In the genomic region with DNA sequence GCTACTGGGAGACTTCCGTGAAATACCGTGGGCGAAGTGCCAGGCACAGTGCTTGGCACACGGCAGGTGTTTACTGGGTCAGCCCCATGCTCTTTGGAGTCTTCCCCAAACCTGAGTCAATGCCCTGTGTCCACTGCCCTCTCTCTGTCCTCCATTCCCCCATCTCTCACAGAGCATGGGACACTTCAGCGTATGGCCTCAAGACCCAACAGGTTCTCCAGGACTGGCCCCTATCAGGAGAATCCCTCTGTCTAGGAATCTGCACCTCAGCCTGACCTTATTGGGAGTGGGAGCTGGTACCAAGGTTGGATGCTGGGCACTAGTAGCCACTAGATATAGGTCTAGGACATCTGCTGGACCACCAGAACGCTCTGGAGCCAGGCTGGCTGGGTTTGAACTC, we compare ENCODE assay signal across 24 cellular contexts.
"Had no signal": no experiment of that assay in that cellular context is flagged by ENCODE, and none has a peak within 500 bp of the region (broad histone marks: within the 10 kb centered on the region; RNA-seq: fewer than 3 reads in every experiment).

No MANE protein-coding gene starts in this region.

- H3K27ac ChIP-seq: left lung, lower lobe of right lung, pancreas, psoas muscle, right lobe of liver, tibial nerve, uterus had no signal

- H3K4me3 Mint-ChIP-seq: naive thymus-derived CD8-positive, alpha-beta T cell; neural crest cell; stimulated activated memory B cell treated with anti-CD40 and anti-IgM and Interleukin-4, amounts not matched to agents 10 μg/mL and 1 μg/mL and 100 μg/mL, for 72 hours; stimulated activated naive CD8-positive, alpha-beta T cell treated with anti-CD3 and anti-CD28 coated beads, Interleukin-15, amount 100 ng/mL, for 72 hours; type B pancreatic cell had no signal

- H3K9me3 Mint-ChIP-seq: naive thymus-derived CD8-positive, alpha-beta T cell; nephron; neural crest cell; stimulated activated memory B cell treated with anti-CD40 and anti-IgM and Interleukin-4, amounts not matched to agents 10 μg/mL and 1 μg/mL and 100 μg/mL, for 72 hours; stimulated activated naive CD8-positive, alpha-beta T cell treated with anti-CD3 and anti-CD28 coated beads, Interleukin-15, amount 100 ng/mL, for 72 hours; type B pancreatic cell had no signal

- H3K27ac Mint-ChIP-seq: naive thymus-derived CD8-positive, alpha-beta T cell; stimulated activated memory B cell treated with anti-CD40 and anti-IgM and Interleukin-4, amounts not matched to agents 10 μg/mL and 1 μg/mL and 100 μg/mL, for 72 hours; stimulated activated naive CD8-positive, alpha-beta T cell treated with anti-CD3 and anti-CD28 coated beads, Interleukin-15, amount 100 ng/mL, for 72 hours; type B pancreatic cell had no signal

- H3K4me2 ChIP-seq: smooth muscle cell had no signal

- ATAC-seq: left colon; left lung; lower lobe of right lung; naive thymus-derived CD8-positive, alpha-beta T cell; pancreas; psoas muscle; right lobe of liver; stimulated activated memory B cell treated with anti-CD40 and anti-IgM and Interleukin-4, amounts not matched to agents 10 μg/mL and 1 μg/mL and 100 μg/mL, for 72 hours; stimulated activated naive CD8-positive, alpha-beta T cell treated with anti-CD3 and anti-CD28 coated beads, Interleukin-15, amount 100 ng/mL, for 72 hours had no signal

- H3K27me3 ChIP-seq: pancreas, uterus had no signal

- H3K4me3 ChIP-seq: left lung, lower lobe of right lung, pancreas, psoas muscle, right lobe of liver, smooth muscle cell, tibial nerve, uterus had no signal

- FAIRE-seq: keratinocyte, pancreas had no signal

- DNase-seq: hippocampal formation; left colon; left lung; lower lobe of right lung; mammary epithelial cell; mesenchymal stem cell; pancreas; stimulated activated CD4-positive, alpha-beta T cell treated with anti-CD3 and anti-CD28 coated beads, Interleukin-1b, Interleukin-23, amount 100 ng/mL, for 48 hours; stimulated activated CD4-positive, alpha-beta T cell treated with anti-CD3 and anti-CD28 coated beads, Interleukin-2, amount 100 ng/mL, for 48 hours; stimulated activated CD4-positive, alpha-beta T cell treated with anti-CD3 and anti-CD28 coated beads, Interleukin-4, amount 100 ng/mL, for 4 hours; stimulated activated CD8-positive, alpha-beta memory T cell treated with anti-CD3 and anti-CD28 coated beads, Interleukin-4, amount 100 ng/mL, for 48 hours; stimulated activated naive CD4-positive, alpha-beta T cell treated with Interleukin-2 at 50 U/mL for 16 hours; stimulated activated naive CD8-positive, alpha-beta T cell treated with anti-CD3 and anti-CD28 coated beads, Interleukin-15, amount 100 ng/mL, for 72 hours; uterus had no signal

- H3K4me1 ChIP-seq: pancreas, right lobe of liver, uterus had no signal

- H3K9me3 ChIP-seq: left lung, lower lobe of right lung, pancreas, psoas muscle, right lobe of liver, tibial nerve, uterus had no signal

- H3K36me3 Mint-ChIP-seq: naive thymus-derived CD8-positive, alpha-beta T cell; stimulated activated memory B cell treated with anti-CD40 and anti-IgM and Interleukin-4, amounts not matched to agents 10 μg/mL and 1 μg/mL and 100 μg/mL, for 72 hours; type B pancreatic cell had no signal

- H3K36me3 ChIP-seq: left lung, lower lobe of right lung, pancreas, right lobe of liver, tibial nerve, uterus had no signal
